Comparison of ENCODE assay signal across 1 cellular context in genomic region chr1:8646996-8647395, GRCh38.
TF ChIP-seq lines count a peak whose summit lies in the region.

No MANE protein-coding gene starts in this region.

TF ChIP-seq in HepG2, 621 proteins besides CTCF, POLR2A, EP300 and RAD21 (continued from another document):
- TF ChIP-seq ARID4A (CRISPR knock-in tag; IDR thresholded peaks at IDR 0.05; ENCODE audit: borderline replicate concordance), result no peak
- no peak for TF ChIP-seq ARID2 (CRISPR knock-in tag; IDR thresholded peaks at IDR 0.05; ENCODE audit: borderline replicate concordance)
- no peak for TF ChIP-seq CHD2 (IDR thresholded peaks at IDR 0.05; ENCODE audit: low read depth, low read length)
- no peak for TF ChIP-seq IRF2 (CRISPR knock-in tag; IDR thresholded peaks at IDR 0.05)
- no peak for TF ChIP-seq THAP9 (CRISPR knock-in tag; IDR thresholded peaks at IDR 0.05; ENCODE audit: borderline replicate concordance)
- TF ChIP-seq YEATS4 (CRISPR knock-in tag; IDR thresholded peaks at IDR 0.05; ENCODE audit: borderline replicate concordance), result no peak
TF ChIP-seq in HepG2: peak in this region for 0.
